Comparison of ENCODE assay signal across 34 cellular contexts in the genomic region with DNA sequence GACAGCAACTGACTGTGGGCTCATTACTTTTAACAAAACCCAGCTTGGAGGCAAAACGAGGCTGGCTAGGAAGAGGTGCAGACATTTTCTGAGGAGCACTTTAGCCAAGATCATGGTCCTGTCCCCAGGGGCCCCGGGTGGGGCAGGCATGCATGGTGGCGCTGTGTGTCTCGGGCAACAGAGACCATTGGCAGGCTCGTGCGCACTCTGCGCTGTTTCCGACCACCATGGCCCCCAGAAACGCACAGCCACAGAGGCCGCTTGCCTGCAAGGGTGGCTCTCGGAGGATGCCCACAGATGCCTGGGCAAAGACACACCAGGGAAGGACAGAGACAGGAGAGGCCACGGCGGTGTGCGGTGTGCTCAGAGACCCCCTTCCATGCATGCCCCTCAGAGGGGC. TPM values are rescaled to one million over a fixed set of nuclear protein-coding genes. Genes with fewer than 3 reads are reported as not detected.
"Had no signal": no experiment of that assay in that cellular context is flagged by ENCODE, and none has a peak within 500 bp of the region (broad histone marks: within the 10 kb centered on the region; RNA-seq: fewer than 3 reads in every experiment).

No MANE protein-coding gene starts in this region.

- DNase-seq: hypothalamus; kidney; left ventricle myocardium inferior; midbrain; mucosa of descending colon; naive thymus-derived CD4-positive, alpha-beta T cell; nucleus accumbens; posterior cingulate gyrus; retina; stimulated activated CD4-positive, alpha-beta T cell treated with anti-CD3 and anti-CD28 coated beads, Interleukin-1b, Interleukin-23, amount 100 ng/mL, for 48 hours; stimulated activated CD4-positive, alpha-beta T cell treated with anti-CD3 and anti-CD28 coated beads, Interleukin-2, amount 100 ng/mL, for 48 hours; stimulated activated CD4-positive, alpha-beta T cell treated with anti-CD3 and anti-CD28 coated beads, Interleukin-4, amount 100 ng/mL, for 4 hours; stimulated activated CD8-positive, alpha-beta memory T cell treated with anti-CD3 and anti-CD28 coated beads, Interleukin-4, amount 100 ng/mL, for 48 hours; stimulated activated naive CD4-positive, alpha-beta T cell treated with Interleukin-2 at 50 U/mL for 16 hours; stimulated activated naive CD8-positive, alpha-beta T cell treated with anti-CD3 and anti-CD28 coated beads, Interleukin-15, amount 100 ng/mL, for 72 hours; substantia nigra; uterus had no signal

- ATAC-seq: mucosa of descending colon; naive thymus-derived CD4-positive, alpha-beta T cell; pancreas; right cardiac atrium; stimulated activated memory B cell treated with anti-CD40 and anti-IgM and Interleukin-4, amounts not matched to agents 10 μg/mL and 1 μg/mL and 100 μg/mL, for 72 hours had no signal

- H3K27ac Mint-ChIP-seq: memory B cell; naive thymus-derived CD4-positive, alpha-beta T cell; natural killer cell treated with Interleukin-12 subunit alpha and Interleukin-12 subunit beta and Interleukin-15 and Interleukin-18, amount 100 ng/mL, for 72 hours; stimulated activated memory B cell treated with anti-CD40 and anti-IgM and Interleukin-4, amounts not matched to agents 10 μg/mL and 1 μg/mL and 100 μg/mL, for 72 hours; type B pancreatic cell had no signal

- H3K9me3 Mint-ChIP-seq: memory B cell; natural killer cell treated with Interleukin-12 subunit alpha and Interleukin-12 subunit beta and Interleukin-15 and Interleukin-18, amount 100 ng/mL, for 72 hours; stimulated activated memory B cell treated with anti-CD40 and anti-IgM and Interleukin-4, amounts not matched to agents 10 μg/mL and 1 μg/mL and 100 μg/mL, for 72 hours; stimulated activated naive CD8-positive, alpha-beta T cell treated with anti-CD3 and anti-CD28 coated beads, Interleukin-15, amount 100 ng/mL, for 72 hours; type B pancreatic cell had no signal

- H3K36me3 ChIP-seq: left ventricle myocardium inferior, pancreas, prostate gland, tibial nerve, uterus had no signal

- FAIRE-seq: islet of Langerhans, kidney, pancreas had no signal

- H3K4me3 Mint-ChIP-seq: memory B cell; naive thymus-derived CD4-positive, alpha-beta T cell; natural killer cell treated with Interleukin-12 subunit alpha and Interleukin-12 subunit beta and Interleukin-15 and Interleukin-18, amount 100 ng/mL, for 72 hours; stimulated activated memory B cell treated with anti-CD40 and anti-IgM and Interleukin-4, amounts not matched to agents 10 μg/mL and 1 μg/mL and 100 μg/mL, for 72 hours; type B pancreatic cell had no signal

- H3K27ac ChIP-seq: left ventricle myocardium inferior, pancreas, prostate gland, tibial nerve, uterus had no signal

- H3K36me3 Mint-ChIP-seq: immature natural killer cell; memory B cell; naive thymus-derived CD4-positive, alpha-beta T cell; natural killer cell treated with Interleukin-12 subunit alpha and Interleukin-12 subunit beta and Interleukin-15 and Interleukin-18, amount 100 ng/mL, for 72 hours; stimulated activated memory B cell treated with anti-CD40 and anti-IgM and Interleukin-4, amounts not matched to agents 10 μg/mL and 1 μg/mL and 100 μg/mL, for 72 hours; type B pancreatic cell had no signal

- H3K4me1 Mint-ChIP-seq: stimulated activated memory B cell treated with anti-CD40 and anti-IgM and Interleukin-4, amounts not matched to agents 10 μg/mL and 1 μg/mL and 100 μg/mL, for 72 hours had no signal

- H3K4me3 ChIP-seq: left ventricle myocardium inferior, mucosa of descending colon, pancreas, prostate gland, smooth muscle cell, tibial nerve, uterus had no signal

- H3K9me3 ChIP-seq: left ventricle myocardium inferior, mucosa of descending colon, pancreas, prostate gland, tibial nerve, uterus had no signal

RNA-seq across cellular contexts. Expression of gene BHLHE23, which starts 6.7 kb away (rescaled TPM):
- total RNA-seq: kidney; left ventricle myocardium inferior; lung microvascular endothelial cell; mesenteric fat pad; mucosa of descending colon; myocyte; naive thymus-derived CD4-positive, alpha-beta T cell; natural killer cell treated with Interleukin-12 subunit alpha and Interleukin-12 subunit beta and Interleukin-15 and Interleukin-18, amount 100 ng/mL, for 72 hours; osteoblast; pancreas; right cardiac atrium; skeletal muscle tissue; smooth muscle cell; tibial nerve; ureter; uterus had no signal

RNA-seq across cellular contexts. Expression of gene SLC17A9, which starts 47.5 kb away (rescaled TPM):
- total RNA-seq: myocyte, skeletal muscle tissue had no signal
